Comparison of ENCODE assay signal across 8 cellular contexts in the genomic region with DNA sequence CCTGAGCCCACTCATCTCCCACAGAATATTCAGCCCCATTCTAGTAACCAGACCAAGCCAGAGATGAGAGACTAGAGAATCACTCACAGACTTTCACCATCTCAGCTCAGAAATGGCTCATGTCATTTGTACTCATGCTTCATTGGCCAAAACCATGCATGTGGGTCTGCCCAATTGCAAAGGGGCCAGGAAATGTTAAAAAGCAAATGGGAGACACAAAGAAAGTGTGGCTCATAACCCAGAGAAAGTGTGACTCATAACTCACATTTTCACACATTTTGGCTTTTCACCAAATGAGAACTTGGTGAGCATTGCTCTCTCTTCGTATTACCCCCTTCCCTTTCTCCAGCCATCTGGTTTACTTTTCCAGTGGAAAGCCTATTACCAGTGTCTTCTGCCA.
DNase-seq lines count a peak whose midpoint lies in the region; ATAC-seq and TF ChIP-seq lines count a peak whose summit lies in the region.
"Had no signal": no experiment of that assay in that cellular context is flagged by ENCODE, and none has a peak within 500 bp of the region (broad histone marks: within the 10 kb centered on the region; RNA-seq: fewer than 3 reads in every experiment).

No MANE protein-coding gene starts in this region.

- ATAC-seq in GM21360 (IDR thresholded peaks at IDR 0.05; ENCODE audit: unreplicated experiment) (peak; percentile 92), HG03575 (IDR thresholded peaks at IDR 0.05; ENCODE audit: extremely low read depth, insufficient number of reproducible peaks, low FRiP score, unreplicated experiment) (peak; percentile 73), GM18909 (IDR thresholded peaks at IDR 0.05; ENCODE audit: poor library complexity, unreplicated experiment) (no peak)

- TF ChIP-seq CTCF in GM13976 (IDR thresholded peaks at IDR 0.05; ENCODE audit: borderline replicate concordance, control extremely low read depth, extremely low read depth, insufficient read depth, missing control alignments): no peak

- in situ Hi-C loops in GM13976 (cut with MboI; ENCODE audit: low sequenced_read_pairs, unreplicated experiment): no loop called here

- peak; percentile 26 for DNase-seq in GM13976 (ENCODE audit: low spot score)
- DNase-seq in iris pigment epithelial cell (ENCODE audit: low read depth): peak; percentile 53
- DNase-seq in NCI-H345 treated with DMSO at 0.1 percent for 48 hours (lab: John Stamatoyannopoulos, UW; ENCODE audit: unreplicated experiment): no peak
- no peak for DNase-seq in ecto neural progenitor cell (ENCODE audit: low spot score)
- DNase-seq: small intestine had no signal

Comparison
In these comparisons a context has a peak if more than half of its experiments do, and no peak if none do; other contexts are left out.
1. DNase-seq: peak in GM13976 (single experiment) and iris pigment epithelial cell (single experiment); none in NCI-H345 treated with DMSO at 0.1 percent for 48 hours (single experiment) and ecto neural progenitor cell (single experiment).